In genomic region chr9:69476016-69476415, GRCh38 we compare ENCODE assay signal across 16 cellular contexts.
DNase-seq lines count a peak whose midpoint lies in the region; ATAC-seq and TF ChIP-seq lines count a peak whose summit lies in the region.
"Had no signal": no experiment of that assay in that cellular context is flagged by ENCODE, and none has a peak within 500 bp of the region (broad histone marks: within the 10 kb centered on the region; RNA-seq: fewer than 3 reads in every experiment).

No MANE protein-coding gene starts in this region.

- no peaks in the 10 kb centered on the region for H3K9me3 ChIP-seq in Peyer's patch
- H3K9me3 ChIP-seq: lower lobe of right lung, tibial artery had no signal

- H3K9me3 Mint-ChIP-seq in activated CD4-positive, alpha-beta memory T cell treated with anti-CD3 and anti-CD28 coated beads, Interleukin-2, amount 10 ng/mL, durations not matched to agents 7 days and 5 days = no peaks in the 10 kb centered on the region
- no peaks in the 10 kb centered on the region for H3K9me3 Mint-ChIP-seq in activated CD4-positive, alpha-beta memory T cell treated with anti-CD3 and anti-CD28 coated beads for 36 hours
- H3K9me3 Mint-ChIP-seq in HFFc6 = no peaks in the 10 kb centered on the region
- H3K9me3 Mint-ChIP-seq in activated CD8-positive, alpha-beta T cell treated with anti-CD3 and anti-CD28 coated beads, Interleukin-2, amount 10 ng/mL, durations not matched to agents 7 days and 5 days (ENCODE audit: insufficient read depth) = no peaks in the 10 kb centered on the region
- H3K9me3 Mint-ChIP-seq in natural killer cell treated with Interleukin-12 subunit alpha and Interleukin-12 subunit beta and Interleukin-15 and Interleukin-18, amount 100 ng/mL, for 72 hours = no peaks in the 10 kb centered on the region
- H3K9me3 Mint-ChIP-seq: nephron had no signal

- H3K27me3 Mint-ChIP-seq in activated CD4-positive, alpha-beta memory T cell treated with anti-CD3 and anti-CD28 coated beads, Interleukin-2, amount 10 ng/mL, durations not matched to agents 7 days and 5 days = peaks cover 5% of the 10 kb centered on the region
- H3K27me3 Mint-ChIP-seq in activated CD4-positive, alpha-beta memory T cell treated with anti-CD3 and anti-CD28 coated beads for 36 hours = peaks cover 6% of the 10 kb centered on the region
- no peaks in the 10 kb centered on the region for H3K27me3 Mint-ChIP-seq in HFFc6 (ENCODE audit: insufficient read depth)
- H3K27me3 Mint-ChIP-seq in activated CD8-positive, alpha-beta T cell treated with anti-CD3 and anti-CD28 coated beads, Interleukin-2, amount 10 ng/mL, durations not matched to agents 7 days and 5 days (ENCODE audit: low read depth) = peaks cover 5% of the 10 kb centered on the region
- peaks cover 26 to 45% of the 10 kb centered on the region in 2 donors for H3K27me3 Mint-ChIP-seq in natural killer cell treated with Interleukin-12 subunit alpha and Interleukin-12 subunit beta and Interleukin-15 and Interleukin-18, amount 100 ng/mL, for 72 hours

- POLR2A ChIA-PET in activated CD4-positive, alpha-beta memory T cell treated with anti-CD3 and anti-CD28 coated beads, Interleukin-2, amount 10 ng/mL, durations not matched to agents 7 days and 5 days (lab: Charles Lee) = no interaction called here
- POLR2A ChIA-PET in activated CD4-positive, alpha-beta memory T cell treated with anti-CD3 and anti-CD28 coated beads for 36 hours (lab: Charles Lee) = no interaction called here
- POLR2A ChIA-PET in activated CD8-positive, alpha-beta T cell treated with anti-CD3 and anti-CD28 coated beads, Interleukin-2, amount 10 ng/mL, durations not matched to agents 7 days and 5 days (lab: Charles Lee) = no interaction called here

- peak overlapping the region; percentile 61 for H3K27ac Mint-ChIP-seq in activated CD4-positive, alpha-beta memory T cell treated with anti-CD3 and anti-CD28 coated beads, Interleukin-2, amount 10 ng/mL, durations not matched to agents 7 days and 5 days
- no peak overlapping the region for H3K27ac Mint-ChIP-seq in activated CD4-positive, alpha-beta memory T cell treated with anti-CD3 and anti-CD28 coated beads for 36 hours
- peak overlapping the region; percentile 49; the same call in 1 of the 2 replicates for H3K27ac Mint-ChIP-seq in HFFc6
- no peak overlapping the region for H3K27ac Mint-ChIP-seq in activated CD8-positive, alpha-beta T cell treated with anti-CD3 and anti-CD28 coated beads, Interleukin-2, amount 10 ng/mL, durations not matched to agents 7 days and 5 days
- H3K27ac Mint-ChIP-seq in natural killer cell treated with Interleukin-12 subunit alpha and Interleukin-12 subunit beta and Interleukin-15 and Interleukin-18, amount 100 ng/mL, for 72 hours = no peak overlapping the region
- H3K27ac Mint-ChIP-seq: nephron had no signal

- no peak for ATAC-seq in activated CD8-positive, alpha-beta T cell treated with anti-CD3 and anti-CD28 coated beads, Interleukin-2, amount 10 ng/mL, durations not matched to agents 7 days and 5 days
- peak; percentile 71 to 72 for ATAC-seq in natural killer cell treated with Interleukin-12 subunit alpha and Interleukin-12 subunit beta and Interleukin-15 and Interleukin-18, amount 100 ng/mL, for 72 hours
- no peak for ATAC-seq in left colon

- H3K4me1 Mint-ChIP-seq in activated CD4-positive, alpha-beta memory T cell treated with anti-CD3 and anti-CD28 coated beads, Interleukin-2, amount 10 ng/mL, durations not matched to agents 7 days and 5 days = peaks cover 24% of the 10 kb centered on the region
- H3K4me1 Mint-ChIP-seq in activated CD4-positive, alpha-beta memory T cell treated with anti-CD3 and anti-CD28 coated beads for 36 hours (ENCODE audit: low read depth) = peaks cover 3% of the 10 kb centered on the region
- peaks cover 21% of the 10 kb centered on the region for H3K4me1 Mint-ChIP-seq in HFFc6 (ENCODE audit: low read depth)
- H3K4me1 Mint-ChIP-seq in activated CD8-positive, alpha-beta T cell treated with anti-CD3 and anti-CD28 coated beads, Interleukin-2, amount 10 ng/mL, durations not matched to agents 7 days and 5 days (ENCODE audit: low read depth) = peaks cover 21% of the 10 kb centered on the region
- H3K4me1 Mint-ChIP-seq in natural killer cell treated with Interleukin-12 subunit alpha and Interleukin-12 subunit beta and Interleukin-15 and Interleukin-18, amount 100 ng/mL, for 72 hours (ENCODE audit: low read depth in 2 of 2) = peaks cover 18 to 19% of the 10 kb centered on the region in 2 donors

- H3K27me3 ChIP-seq in Peyer's patch = no peaks in the 10 kb centered on the region
- H3K27me3 ChIP-seq: tibial artery had no signal

- intact Hi-C loops in activated CD4-positive, alpha-beta memory T cell treated with anti-CD3 and anti-CD28 coated beads for 36 hours (cut with micrococcal nuclease) = no loop called here
- intact Hi-C loops in left colon (cut with DNase I, micrococcal nuclease) = no loop called here

- peak overlapping the region; percentile 6 for H3K4me3 Mint-ChIP-seq in activated CD4-positive, alpha-beta memory T cell treated with anti-CD3 and anti-CD28 coated beads, Interleukin-2, amount 10 ng/mL, durations not matched to agents 7 days and 5 days
- H3K4me3 Mint-ChIP-seq in activated CD4-positive, alpha-beta memory T cell treated with anti-CD3 and anti-CD28 coated beads for 36 hours = no peak overlapping the region
- peak overlapping the region; percentile 29; the same call in 1 of the 2 replicates for H3K4me3 Mint-ChIP-seq in HFFc6
- H3K4me3 Mint-ChIP-seq in activated CD8-positive, alpha-beta T cell treated with anti-CD3 and anti-CD28 coated beads, Interleukin-2, amount 10 ng/mL, durations not matched to agents 7 days and 5 days = no peak overlapping the region
- no peak overlapping the region for H3K4me3 Mint-ChIP-seq in natural killer cell treated with Interleukin-12 subunit alpha and Interleukin-12 subunit beta and Interleukin-15 and Interleukin-18, amount 100 ng/mL, for 72 hours
- H3K4me3 Mint-ChIP-seq: nephron had no signal

- H3K36me3 ChIP-seq in Peyer's patch = no peaks in the 10 kb centered on the region
- H3K36me3 ChIP-seq: lower lobe of right lung, tibial artery had no signal

- H3K36me3 Mint-ChIP-seq in activated CD4-positive, alpha-beta memory T cell treated with anti-CD3 and anti-CD28 coated beads, Interleukin-2, amount 10 ng/mL, durations not matched to agents 7 days and 5 days (ENCODE audit: low read depth) = peaks cover 3% of the 10 kb centered on the region
- no peaks in the 10 kb centered on the region for H3K36me3 Mint-ChIP-seq in activated CD4-positive, alpha-beta memory T cell treated with anti-CD3 and anti-CD28 coated beads for 36 hours
- H3K36me3 Mint-ChIP-seq in HFFc6 (ENCODE audit: low read depth) = no peaks in the 10 kb centered on the region
- no peaks in the 10 kb centered on the region for H3K36me3 Mint-ChIP-seq in activated CD8-positive, alpha-beta T cell treated with anti-CD3 and anti-CD28 coated beads, Interleukin-2, amount 10 ng/mL, durations not matched to agents 7 days and 5 days (ENCODE audit: low read depth)
- H3K36me3 Mint-ChIP-seq in natural killer cell treated with Interleukin-12 subunit alpha and Interleukin-12 subunit beta and Interleukin-15 and Interleukin-18, amount 100 ng/mL, for 72 hours = no peaks in the 10 kb centered on the region

- TF ChIP-seq CTCF in HFFc6 (IDR thresholded peaks at IDR 0.05) (no peak), Peyer's patch (IDR thresholded peaks at IDR 0.05) (no peak)

- peaks cover 0 to 4% (median 0%) of the 10 kb centered on the region in 4 donors for H3K4me1 ChIP-seq in Peyer's patch
- H3K4me1 ChIP-seq: lower lobe of right lung, tibial artery had no signal

- no peak overlapping the region for H3K27ac ChIP-seq in Peyer's patch
- H3K27ac ChIP-seq: lower lobe of right lung, tibial artery had no signal

- no peak overlapping the region for H3K4me3 ChIP-seq in Peyer's patch
- H3K4me3 ChIP-seq: lower lobe of right lung, tibial artery had no signal

- no peak for TF ChIP-seq POLR2A in Peyer's patch (IDR thresholded peaks at IDR 0.05)

- DNase-seq in activated CD4-positive, alpha-beta memory T cell treated with anti-CD3 and anti-CD28 coated beads, Interleukin-2, amount 10 ng/mL, durations not matched to agents 7 days and 5 days = peak; percentile 26
- no peak for DNase-seq in activated CD4-positive, alpha-beta memory T cell treated with anti-CD3 and anti-CD28 coated beads for 36 hours
- DNase-seq in HFFc6 (no peak), left colon (no peak), Peyer's patch (no peak), NCI-H2227 (lab: John Stamatoyannopoulos, UW; ENCODE audit: unreplicated experiment) (no peak)
- peak; percentile 21 for DNase-seq in activated CD8-positive, alpha-beta T cell treated with anti-CD3 and anti-CD28 coated beads, Interleukin-2, amount 10 ng/mL, durations not matched to agents 7 days and 5 days
- DNase-seq in natural killer cell treated with Interleukin-12 subunit alpha and Interleukin-12 subunit beta and Interleukin-15 and Interleukin-18, amount 100 ng/mL, for 72 hours (ENCODE audit: low spot score) = no peak
- DNase-seq: activated CD4-positive, CD25-positive, alpha-beta regulatory T cell treated with anti-CD3 and anti-CD28 coated beads, Interleukin-2, amount 50 U/mL, for 72 hours; activated effector memory CD4-positive, alpha-beta T cell treated with anti-CD3 and anti-CD28 coated beads, Interleukin-2, amount 50 U/mL, for 16 hours; caudate nucleus; lower lobe of right lung; NCI-H1930; NCI-H748 treated with DMSO at 0.1 percent for 48 hours; tibial artery had no signal

- CTCF ChIA-PET in activated CD4-positive, alpha-beta memory T cell treated with anti-CD3 and anti-CD28 coated beads, Interleukin-2, amount 10 ng/mL, durations not matched to agents 7 days and 5 days (lab: Charles Lee) = no interaction called here
- CTCF ChIA-PET in activated CD4-positive, alpha-beta memory T cell treated with anti-CD3 and anti-CD28 coated beads for 36 hours (lab: Charles Lee) = interaction anchor here (0.8 kb wide), 1 partner anchor 54 kb away, joined by 3 read pairs; no protein-coding TSS in a partner anchor
- CTCF ChIA-PET in activated CD8-positive, alpha-beta T cell treated with anti-CD3 and anti-CD28 coated beads, Interleukin-2, amount 10 ng/mL, durations not matched to agents 7 days and 5 days (lab: Charles Lee) = interaction anchor here (1.3 kb wide), 1 partner anchor 54 kb away, joined by 3 read pairs; no protein-coding TSS in a partner anchor

Comparison
In these comparisons a context has a peak if more than half of its experiments do, and no peak if none do; other contexts are left out.
1. DNase-seq: peak in activated CD4-positive, alpha-beta memory T cell treated with anti-CD3 and anti-CD28 coated beads, Interleukin-2, amount 10 ng/mL, durations not matched to agents 7 days and 5 days (single experiment) and activated CD8-positive, alpha-beta T cell treated with anti-CD3 and anti-CD28 coated beads, Interleukin-2, amount 10 ng/mL, durations not matched to agents 7 days and 5 days (single experiment); none in activated CD4-positive, alpha-beta memory T cell treated with anti-CD3 and anti-CD28 coated beads for 36 hours (single experiment), HFFc6 (single experiment), natural killer cell treated with Interleukin-12 subunit alpha and Interleukin-12 subunit beta and Interleukin-15 and Interleukin-18, amount 100 ng/mL, for 72 hours (single experiment), left colon (0 of 2), Peyer's patch (0 of 3) and NCI-H2227 (single experiment).
2. H3K27ac Mint-ChIP-seq: peak in activated CD4-positive, alpha-beta memory T cell treated with anti-CD3 and anti-CD28 coated beads, Interleukin-2, amount 10 ng/mL, durations not matched to agents 7 days and 5 days (single experiment) and HFFc6 (single experiment); none in activated CD4-positive, alpha-beta memory T cell treated with anti-CD3 and anti-CD28 coated beads for 36 hours (single experiment), activated CD8-positive, alpha-beta T cell treated with anti-CD3 and anti-CD28 coated beads, Interleukin-2, amount 10 ng/mL, durations not matched to agents 7 days and 5 days (single experiment) and natural killer cell treated with Interleukin-12 subunit alpha and Interleukin-12 subunit beta and Interleukin-15 and Interleukin-18, amount 100 ng/mL, for 72 hours (0 of 2).
3. H3K4me3 Mint-ChIP-seq: peak in activated CD4-positive, alpha-beta memory T cell treated with anti-CD3 and anti-CD28 coated beads, Interleukin-2, amount 10 ng/mL, durations not matched to agents 7 days and 5 days (single experiment) and HFFc6 (single experiment); none in activated CD4-positive, alpha-beta memory T cell treated with anti-CD3 and anti-CD28 coated beads for 36 hours (single experiment), activated CD8-positive, alpha-beta T cell treated with anti-CD3 and anti-CD28 coated beads, Interleukin-2, amount 10 ng/mL, durations not matched to agents 7 days and 5 days (single experiment) and natural killer cell treated with Interleukin-12 subunit alpha and Interleukin-12 subunit beta and Interleukin-15 and Interleukin-18, amount 100 ng/mL, for 72 hours (single experiment).
4. ATAC-seq: peak in natural killer cell treated with Interleukin-12 subunit alpha and Interleukin-12 subunit beta and Interleukin-15 and Interleukin-18, amount 100 ng/mL, for 72 hours (2 of 2); none in activated CD8-positive, alpha-beta T cell treated with anti-CD3 and anti-CD28 coated beads, Interleukin-2, amount 10 ng/mL, durations not matched to agents 7 days and 5 days (single experiment) and left colon (single experiment).